In the genomic region with DNA sequence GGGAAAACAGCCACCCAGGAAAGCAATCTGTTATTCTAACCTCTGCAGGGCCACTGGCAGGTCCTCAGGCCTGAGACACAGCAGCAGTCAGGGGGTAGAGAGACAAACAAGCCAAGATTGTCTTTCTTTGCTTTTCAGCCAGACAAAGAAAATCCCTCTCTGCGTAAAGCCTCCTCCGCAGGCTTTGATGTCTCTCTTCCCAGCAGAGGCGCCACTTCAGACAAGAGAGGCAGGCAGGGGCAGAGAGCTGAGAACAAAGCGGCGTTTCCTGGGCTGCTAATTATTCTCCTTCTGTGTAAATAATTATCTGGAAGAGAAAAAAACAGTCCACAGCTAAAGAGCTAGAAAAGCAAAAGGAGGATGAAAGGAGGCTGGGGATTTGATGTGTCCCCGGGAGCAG, we compare ENCODE assay signal across 13 cellular contexts.
DNase-seq lines count a peak whose midpoint lies in the region; ATAC-seq and TF ChIP-seq lines count a peak whose summit lies in the region.
"Had no signal": no experiment of that assay in that cellular context is flagged by ENCODE, and none has a peak within 500 bp of the region (broad histone marks: within the 10 kb centered on the region; RNA-seq: fewer than 3 reads in every experiment).

No MANE protein-coding gene starts in this region.

- H2AFZ ChIP-seq in GM23338 (peak overlapping the region; percentile 90), mammary epithelial cell (ENCODE audit: low read depth, low read length) (no peak overlapping the region)

- BruUV-seq in mammary epithelial cell (replicated peaks; lab: Mats Ljungman, UMichigan): no TSS peak

- WGBS in mammary epithelial cell (ENCODE audit: low coverage, missing lambda C conversion rate): 6% methylated on average over 6 of the region's 6 CpGs

- H3K36me3 ChIP-seq in GM23338 (ENCODE audit: insufficient read depth) (no peaks in the 10 kb centered on the region), mammary epithelial cell (ENCODE audit: insufficient read depth, low read length) (no peaks in the 10 kb centered on the region)
- H3K36me3 ChIP-seq: ascending aorta, HAP-1 had no signal

- H3K9me2 ChIP-seq in GM23338 (ENCODE audit: insufficient read depth): peaks cover 7% of the 10 kb centered on the region; the same call in 1 of the 2 replicates

- H3K4me1 ChIP-seq in GM23338 (ENCODE audit: insufficient read depth) (peaks cover 43% of the 10 kb centered on the region), mammary epithelial cell (ENCODE audit: insufficient read depth, low read length) (no peaks in the 10 kb centered on the region)
- H3K4me1 ChIP-seq: ascending aorta, HAP-1 had no signal

- H3K4me2 ChIP-seq in GM23338 (peak overlapping the region; percentile 45), mammary epithelial cell (ENCODE audit: insufficient read depth, low read depth, low read length) (no peak overlapping the region)

- TF ChIP-seq CTCF in GM23338 (conservative IDR thresholded peaks at IDR 0.05; ENCODE audit: low read depth in 2 of 2) (peak; percentile 23 to 33; a peak in 1 of 4 replicates), nephron (IDR thresholded peaks at IDR 0.05; ENCODE audit: unreplicated experiment in 3 of 3) (no peak), mammary epithelial cell (conservative IDR thresholded peaks at IDR 0.05 in 1 of 2, IDR thresholded peaks at IDR 0.05 in 1 of 2; ENCODE audit: extremely low read depth in 1 of 2, insufficient read depth in 1 of 2, low read depth in 1 of 2, low read length in 2 of 2) (no peak), HFFc6 (IDR thresholded peaks at IDR 0.05) (no peak)

- H3K79me2 ChIP-seq in GM23338 (replicated peaks; ENCODE audit: insufficient read depth) (no peaks in the 10 kb centered on the region), mammary epithelial cell (ENCODE audit: insufficient read depth, low read length) (no peaks in the 10 kb centered on the region)

- H3K4me3 ChIP-seq in GM23338 (no peak overlapping the region), mammary epithelial cell (replicated peaks in 1 of 3; ENCODE audit: insufficient read depth in 1 of 3, low read depth in 2 of 3, low read length in 3 of 3) (no peak overlapping the region)
- H3K4me3 ChIP-seq: ascending aorta, HAP-1 had no signal

- no peaks in the 10 kb centered on the region for H3F3A ChIP-seq in GM23338 (replicated peaks; ENCODE audit: low read depth)

- no peaks in the 10 kb centered on the region for H3K36me3 Mint-ChIP-seq in GM23338 (ENCODE audit: low read depth)
- H3K36me3 Mint-ChIP-seq in nephron (ENCODE audit: low read depth): no peaks in the 10 kb centered on the region
- peaks cover 3% of the 10 kb centered on the region; the same call in 1 of the 2 replicates for H3K36me3 Mint-ChIP-seq in HFFc6 (ENCODE audit: low read depth)

- no peak overlapping the region for H3K9ac ChIP-seq in mammary epithelial cell (ENCODE audit: insufficient read depth, low read length)

- H3K27me3 ChIP-seq in GM23338 (ENCODE audit: insufficient read depth) (no peaks in the 10 kb centered on the region), mammary epithelial cell (ENCODE audit: insufficient read depth, low read length) (no peaks in the 10 kb centered on the region)
- H3K27me3 ChIP-seq: ascending aorta had no signal

- H3K27ac Mint-ChIP-seq in GM23338: peak overlapping the region; percentile 83; the same call in 1 of the 2 replicates
- peak overlapping the region; percentile 61 to 68 (median 65) for H3K27ac Mint-ChIP-seq in nephron
- H3K27ac Mint-ChIP-seq in HFFc6: no peak overlapping the region
- H3K27ac Mint-ChIP-seq in stimulated activated naive CD8-positive, alpha-beta T cell treated with anti-CD3 and anti-CD28 coated beads, Interleukin-15, amount 100 ng/mL, for 72 hours: no peak overlapping the region

- H3K9me3 ChIP-seq in mammary epithelial cell (replicated peaks; ENCODE audit: insufficient read depth, low read length): peaks cover 21% of the 10 kb centered on the region
- H3K9me3 ChIP-seq: ascending aorta, HAP-1 had no signal

- H3K4me3 Mint-ChIP-seq in GM23338 (no peak overlapping the region), nephron (no peak overlapping the region), HFFc6 (no peak overlapping the region)
- H3K4me3 Mint-ChIP-seq in stimulated activated naive CD8-positive, alpha-beta T cell treated with anti-CD3 and anti-CD28 coated beads, Interleukin-15, amount 100 ng/mL, for 72 hours: no peak overlapping the region

- intact Hi-C loops in mammary epithelial cell (cut with micrococcal nuclease): no loop called here

- H3K27me3 Mint-ChIP-seq in GM23338 (ENCODE audit: insufficient read depth, low read depth, poor library complexity) (peaks cover 21% of the 10 kb centered on the region), nephron (ENCODE audit: low read depth) (peaks cover 19% of the 10 kb centered on the region), HFFc6 (ENCODE audit: insufficient read depth) (no peaks in the 10 kb centered on the region)
- peaks cover 47% of the 10 kb centered on the region for H3K27me3 Mint-ChIP-seq in stimulated activated naive CD8-positive, alpha-beta T cell treated with anti-CD3 and anti-CD28 coated beads, Interleukin-15, amount 100 ng/mL, for 72 hours

- H4K20me1 ChIP-seq in GM23338 (replicated peaks; ENCODE audit: insufficient read depth) (no peaks in the 10 kb centered on the region; the same call in 1 of the 2 replicates), mammary epithelial cell (ENCODE audit: insufficient read depth, low read length) (no peaks in the 10 kb centered on the region)

- H3K9me3 Mint-ChIP-seq in GM23338: no peaks in the 10 kb centered on the region; the same call in 2 of the 3 replicates
- no peaks in the 10 kb centered on the region for H3K9me3 Mint-ChIP-seq in nephron
- H3K9me3 Mint-ChIP-seq in HFFc6: peaks cover 76% of the 10 kb centered on the region
- no peaks in the 10 kb centered on the region for H3K9me3 Mint-ChIP-seq in stimulated activated naive CD8-positive, alpha-beta T cell treated with anti-CD3 and anti-CD28 coated beads, Interleukin-15, amount 100 ng/mL, for 72 hours

- peak; percentile 97 for ATAC-seq in GM23338
- no peak for ATAC-seq in stimulated activated naive CD8-positive, alpha-beta T cell treated with anti-CD3 and anti-CD28 coated beads, Interleukin-15, amount 100 ng/mL, for 72 hours
- ATAC-seq: Panc1 had no signal

- dilution Hi-C loops in mammary epithelial cell (cut with HindIII; ENCODE audit: low sequenced_read_pairs): no loop called here

- no peak overlapping the region for H3K27ac ChIP-seq in GM23338 (ENCODE audit: low read depth)
- no peak overlapping the region for H3K27ac ChIP-seq in mammary epithelial cell (ENCODE audit: insufficient read depth, low read depth, low read length)
- H3K27ac ChIP-seq: ascending aorta had no signal

- CTCF ChIA-PET in mammary epithelial cell (lab: Charles Lee; ENCODE audit: low non-redundant PET): no interaction called here

- H3K4me1 Mint-ChIP-seq in GM23338: peaks cover 40% of the 10 kb centered on the region
- H3K4me1 Mint-ChIP-seq in nephron: peaks cover 12% of the 10 kb centered on the region
- no peaks in the 10 kb centered on the region for H3K4me1 Mint-ChIP-seq in HFFc6 (ENCODE audit: low read depth)
- H3K4me1 Mint-ChIP-seq in stimulated activated naive CD8-positive, alpha-beta T cell treated with anti-CD3 and anti-CD28 coated beads, Interleukin-15, amount 100 ng/mL, for 72 hours: no peaks in the 10 kb centered on the region

- DNase-seq in GM23338 (ENCODE audit: low spot score) (peak; percentile 79), NCI-H187 treated with DMSO at 0.1 percent for 48 hours (lab: John Stamatoyannopoulos, UW) (peak; percentile 51), SW480 (ENCODE audit: low spot score) (peak; percentile 8), mammary epithelial cell (no peak), HFFc6 (no peak), OCI-M2 (lab: John Stamatoyannopoulos, UW; ENCODE audit: unreplicated experiment) (no peak)
- no peak for DNase-seq in stimulated activated naive CD8-positive, alpha-beta T cell treated with anti-CD3 and anti-CD28 coated beads, Interleukin-15, amount 100 ng/mL, for 72 hours
- DNase-seq: activated CD8-positive, alpha-beta memory T cell treated with anti-CD3 and anti-CD28 coated beads, Interleukin-2, amount 50 U/mL, for 48 hours; stimulated activated CD4-positive, alpha-beta T cell treated with anti-CD3 and anti-CD28 coated beads, Interleukin-12 subunit alpha, Interleukin-12 subunit beta, amount 100 ng/mL, for 4 hours had no signal

- in situ Hi-C loops in mammary epithelial cell (cut with MboI; ENCODE audit: low sequenced_read_pairs in 2 of 2): no loop called here

TF ChIP-seq in GM23338, 12 proteins besides CTCF, POLR2A, EP300 and RAD21:
- TF ChIP-seq NANOG (IDR thresholded peaks at IDR 0.05; ENCODE audit: borderline replicate concordance) (no peak), ZNF331 (CRISPR knock-in tag; IDR thresholded peaks at IDR 0.05; ENCODE audit: low read depth) (no peak)

Comparison
In these comparisons a context has a peak if more than half of its experiments do, and no peak if none do; other contexts are left out.
1. DNase-seq: peak in GM23338 (single experiment), NCI-H187 treated with DMSO at 0.1 percent for 48 hours (single experiment) and SW480 (single experiment); none in mammary epithelial cell (single experiment), HFFc6 (single experiment), OCI-M2 (single experiment) and stimulated activated naive CD8-positive, alpha-beta T cell treated with anti-CD3 and anti-CD28 coated beads, Interleukin-15, amount 100 ng/mL, for 72 hours (0 of 2).
2. H3K27ac Mint-ChIP-seq: peak in GM23338 (single experiment) and nephron (3 of 3); none in HFFc6 (single experiment) and stimulated activated naive CD8-positive, alpha-beta T cell treated with anti-CD3 and anti-CD28 coated beads, Interleukin-15, amount 100 ng/mL, for 72 hours (0 of 2).
3. CTCF ChIP-seq: peak in GM23338 (2 of 2); none in nephron (0 of 3), mammary epithelial cell (0 of 2) and HFFc6 (single experiment).